Comparison of ENCODE assay signal across 21 cellular contexts in genomic region chr17:286571-286970, GRCh38.
DNase-seq lines count a peak whose midpoint lies in the region; ATAC-seq, FAIRE-seq and TF ChIP-seq lines count a peak whose summit lies in the region.
"Had no signal": no experiment of that assay in that cellular context is flagged by ENCODE, and none has a peak within 500 bp of the region (broad histone marks: within the 10 kb centered on the region; RNA-seq: fewer than 3 reads in every experiment).

No MANE protein-coding gene starts in this region.

- no peaks in the 10 kb centered on the region for H3K9me3 Mint-ChIP-seq in chondrocyte (ENCODE audit: low read depth)
- H3K9me3 Mint-ChIP-seq: CD8-positive, alpha-beta T cell had no signal

- H3K27me3 ChIP-seq in right cardiac atrium (ENCODE audit: control insufficient read depth, insufficient read depth): no peaks in the 10 kb centered on the region
- peaks cover 1% of the 10 kb centered on the region for H3K27me3 ChIP-seq in osteoblast (ENCODE audit: insufficient read depth, low read length)
- H3K27me3 ChIP-seq: Peyer's patch had no signal

- intact Hi-C loops in right cardiac atrium (cut with DNase I) (no loop called here), left cardiac atrium (cut with DNase I) (no loop called here)

- H3K4me1 Mint-ChIP-seq in chondrocyte (ENCODE audit: low read depth): no peaks in the 10 kb centered on the region

- peaks cover 8% of the 10 kb centered on the region for H3K27me3 Mint-ChIP-seq in chondrocyte (ENCODE audit: low read depth)

- no peaks in the 10 kb centered on the region for H4K20me1 ChIP-seq in osteoblast (ENCODE audit: insufficient read depth, low read length)

- no peaks in the 10 kb centered on the region for H3K79me2 ChIP-seq in osteoblast (ENCODE audit: insufficient read depth, low read length)

- H3K4me3 ChIP-seq in right cardiac atrium (ENCODE audit: low read length) (no peak overlapping the region), osteoblast (ENCODE audit: insufficient read depth, low read length) (no peak overlapping the region)
- H3K4me3 ChIP-seq: A549, GM12878, Peyer's patch had no signal

- no peak for ATAC-seq in right cardiac atrium
- no peak for ATAC-seq in left cardiac atrium
- ATAC-seq in left lobe of liver: no peak
- ATAC-seq: CD8-positive, alpha-beta T cell; GM12878 had no signal

- H2AFZ ChIP-seq in osteoblast (ENCODE audit: low read length): no peak overlapping the region

- DNase-seq in right cardiac atrium (peak in 2 of 3 donors; percentile 10 to 29), left cardiac atrium (no peak), chondrocyte (ENCODE audit: low spot score) (peak; percentile 63), osteoblast (ENCODE audit: insufficient read length, low spot score, missing footprints) (peak; percentile 65), ureter (ENCODE audit: low spot score) (peak; percentile 29), D721Med (ENCODE audit: insufficient read length, low spot score) (no peak), left lobe of liver (ENCODE audit: low spot score) (no peak)
- DNase-seq in activated naive CD4-positive, alpha-beta T cell treated with Interleukin-2 at 50 U/mL for 16 hours: no peak
- DNase-seq: Calu3; CD8-positive, alpha-beta T cell; DMS53; EL; GOT3; KBM-7; NCI-H1105; NCI-H2081; Right ventricle myocardium superior had no signal

- H3K27ac Mint-ChIP-seq in chondrocyte (ENCODE audit: unreplicated experiment): no peak overlapping the region
- H3K27ac Mint-ChIP-seq: CD8-positive, alpha-beta T cell had no signal

- H3K36me3 ChIP-seq in osteoblast (ENCODE audit: insufficient read depth, low read length): no peaks in the 10 kb centered on the region

- no peak for TF ChIP-seq CTCF in chondrocyte (IDR thresholded peaks at IDR 0.05)
- TF ChIP-seq CTCF in osteoblast (IDR thresholded peaks at IDR 0.05; ENCODE audit: extremely low read depth, low read depth, low read length): no peak
- no peak for TF ChIP-seq CTCF in D721Med (IDR thresholded peaks at IDR 0.05; ENCODE audit: insufficient read depth, missing control alignments)

- H3K27ac ChIP-seq in right cardiac atrium (ENCODE audit: low read length) (no peak overlapping the region), osteoblast (ENCODE audit: low read depth, low read length) (no peak overlapping the region)
- H3K27ac ChIP-seq: A549, Peyer's patch had no signal

- 76% methylated on average over 16 of the region's 16 CpGs for WGBS in right cardiac atrium

- H3K4me3 Mint-ChIP-seq in chondrocyte (ENCODE audit: unreplicated experiment): no peak overlapping the region
- H3K4me3 Mint-ChIP-seq: CD8-positive, alpha-beta T cell had no signal

- H3K9me3 ChIP-seq in right cardiac atrium (ENCODE audit: control insufficient read depth, low read length) (no peaks in the 10 kb centered on the region), osteoblast (ENCODE audit: low read depth, low read length) (no peaks in the 10 kb centered on the region)
- H3K9me3 ChIP-seq: A549, Peyer's patch had no signal

- peaks cover 3% of the 10 kb centered on the region for H3K36me3 Mint-ChIP-seq in chondrocyte (ENCODE audit: low read depth)
- H3K36me3 Mint-ChIP-seq: CD8-positive, alpha-beta T cell had no signal

- H3K4me1 ChIP-seq in right cardiac atrium (ENCODE audit: control insufficient read depth, insufficient read depth, low read length) (no peaks in the 10 kb centered on the region), osteoblast (ENCODE audit: insufficient read depth, low read length) (no peaks in the 10 kb centered on the region)
- H3K4me1 ChIP-seq: Peyer's patch had no signal

- no peak overlapping the region for H3K4me2 ChIP-seq in osteoblast (ENCODE audit: insufficient read depth, low read length)
- H3K4me2 ChIP-seq: A549 had no signal

- FAIRE-seq in D721Med (lab: Jason Lieb, UNC): no peak
- FAIRE-seq: A549, GM12878, GM19239 had no signal

Comparison
In these comparisons a context has a peak if more than half of its experiments do, and no peak if none do; other contexts are left out.
1. DNase-seq: peak in right cardiac atrium (2 of 3), chondrocyte (single experiment), osteoblast (single experiment) and ureter (single experiment); none in left cardiac atrium (single experiment), D721Med (single experiment), activated naive CD4-positive, alpha-beta T cell treated with Interleukin-2 at 50 U/mL for 16 hours (single experiment) and left lobe of liver (single experiment).